In genomic region chr1:112549590-112549989, GRCh38 we compare ENCODE assay signal across 22 cellular contexts. TPM values are rescaled to one million over a fixed set of nuclear protein-coding genes. Genes with fewer than 3 reads are reported as not detected.
"Had no signal": no experiment of that assay in that cellular context is flagged by ENCODE, and none has a peak within 500 bp of the region (broad histone marks: within the 10 kb centered on the region; RNA-seq: fewer than 3 reads in every experiment).

No MANE protein-coding gene starts in this region.

- FAIRE-seq: urothelium cell line had no signal

- DNase-seq: activated CD4-positive, alpha-beta T cell treated with anti-CD3 and anti-CD28 coated beads, Interleukin-2, amount 50 U/mL, for 1 hour; activated CD4-positive, CD25-positive, alpha-beta regulatory T cell treated with anti-CD3 and anti-CD28 coated beads, Interleukin-2, amount 50 U/mL, for 72 hours; activated CD8-positive, alpha-beta T cell treated with anti-CD3 and anti-CD28 coated beads, Interleukin-2, amount 10 ng/mL, durations not matched to agents 7 days and 5 days; activated gamma-delta T cell treated with Interleukin-2 at 50 U/mL for 16 hours; anterior cingulate cortex; dorsolateral prefrontal cortex; endodermal cell; esophagus squamous epithelium; gastrocnemius medialis; head of caudate nucleus; islet precursor cell; lower lobe of right lung; mesendoderm; naive thymus-derived CD4-positive, alpha-beta T cell; posterior cingulate gyrus; right lobe of liver; stimulated activated CD4-positive, alpha-beta T cell treated with anti-CD3 and anti-CD28 coated beads, Interleukin-2, amount 100 ng/mL, for 24 hours; stimulated activated naive CD8-positive, alpha-beta T cell treated with anti-CD3 and anti-CD28 coated beads, Interleukin-15, amount 100 ng/mL, for 72 hours; tibial artery; WERI-Rb-1 had no signal

- ATAC-seq: activated CD8-positive, alpha-beta T cell treated with anti-CD3 and anti-CD28 coated beads, Interleukin-2, amount 10 ng/mL, durations not matched to agents 7 days and 5 days; gastrocnemius medialis; naive thymus-derived CD4-positive, alpha-beta T cell; right lobe of liver; stimulated activated effector memory CD8-positive, alpha-beta T cell treated with anti-CD3 and anti-CD28 coated beads, Interleukin-12 subunit alpha, Interleukin-12 subunit beta, amount 100 ng/mL, for 72 hours; stimulated activated naive CD8-positive, alpha-beta T cell treated with anti-CD3 and anti-CD28 coated beads, Interleukin-15, amount 100 ng/mL, for 72 hours had no signal

RNA-seq across cellular contexts. Expression of gene WNT2B, which starts 40.8 kb away (rescaled TPM):
- total RNA-seq: activated CD8-positive, alpha-beta T cell treated with anti-CD3 and anti-CD28 coated beads, Interleukin-2, amount 10 ng/mL, durations not matched to agents 7 days and 5 days had no signal
